8 cellular contexts compared by ENCODE assay signal in the genomic region with DNA sequence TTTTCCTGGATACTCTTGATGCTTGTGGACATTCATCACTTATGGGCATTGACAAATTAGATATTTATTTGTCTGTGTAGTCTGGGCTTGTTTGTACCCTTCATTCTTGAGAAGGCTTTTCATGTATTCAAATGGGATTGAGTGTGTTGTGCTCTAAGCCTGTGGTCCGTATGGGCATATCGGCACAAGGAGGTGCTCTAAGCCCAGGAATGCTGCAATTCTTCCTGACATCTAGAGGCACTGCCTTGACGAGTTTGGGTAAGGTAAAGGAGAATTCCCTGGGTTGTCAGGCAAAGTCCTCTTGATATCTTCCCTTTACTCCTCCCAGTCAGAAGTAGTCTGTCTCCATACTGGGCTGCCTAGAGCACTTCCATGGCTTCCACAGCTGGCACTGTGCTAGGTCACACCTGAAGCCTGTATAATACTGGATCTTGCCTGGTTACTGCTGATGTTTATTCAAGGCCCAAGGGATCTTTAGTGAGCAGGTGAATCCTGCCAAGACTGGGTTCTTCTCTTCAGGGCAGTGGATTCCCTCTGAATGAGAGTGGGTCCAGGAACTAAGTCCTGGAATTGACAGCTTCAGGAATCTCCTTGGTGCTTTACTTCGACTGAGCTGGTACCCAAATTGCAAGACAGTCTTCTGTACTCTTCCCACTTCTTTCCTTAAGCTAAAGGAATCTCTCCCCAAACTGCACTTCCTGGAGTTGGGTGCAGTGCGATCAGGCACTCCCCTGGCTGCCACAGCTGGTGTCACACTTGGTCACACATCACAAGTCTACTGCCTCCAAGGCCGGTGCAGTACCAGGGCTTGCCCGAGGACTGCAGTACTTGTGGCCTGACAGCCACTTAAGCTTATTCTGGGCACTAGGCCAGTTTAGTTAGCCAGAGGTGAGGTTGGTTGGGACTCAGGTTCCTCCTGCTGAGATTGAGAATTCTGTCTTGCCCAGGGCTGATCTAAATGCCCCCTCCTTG. TPM values are rescaled to one million over a fixed set of nuclear protein-coding genes. Genes with fewer than 3 reads are reported as not detected.
DNase-seq lines count a peak whose midpoint lies in the region; ATAC-seq, FAIRE-seq and TF ChIP-seq lines count a peak whose summit lies in the region.

No MANE protein-coding gene starts in this region.

- H3K4me2 ChIP-seq in MM.1S (ENCODE audit: low read depth, low read length) = no peak overlapping the region

- DNase-seq in GM13976 (ENCODE audit: low spot score) (peak; percentile 17), HK-2 (ENCODE audit: unreplicated experiment) (peak; percentile 55), bronchial epithelial cell (ENCODE audit: low read depth) (peak; percentile 23), ureter (ENCODE audit: low spot score) (peak; percentile 50), GM03348 (ENCODE audit: low spot score) (no peak), MM.1S (no peak)
- DNase-seq in activated T-cell treated with anti-CD3 and anti-CD28 coated beads, Interleukin-2, amount 50 U/mL, for 48 hours = no peak

- peak; percentile 6 for TF ChIP-seq CTCF in GM13976 (IDR thresholded peaks at IDR 0.05; ENCODE audit: borderline replicate concordance, control extremely low read depth, extremely low read depth, insufficient read depth, missing control alignments)
- peak; percentile 21 for TF ChIP-seq CTCF in bronchial epithelial cell (IDR thresholded peaks at IDR 0.05; ENCODE audit: insufficient read depth, low read length, severe bottlenecking)
- TF ChIP-seq CTCF in MM.1S (IDR thresholded peaks at IDR 0.05; ENCODE audit: low read length) = no peak

- H2AFZ ChIP-seq in MM.1S (ENCODE audit: low read length) = no peak overlapping the region

- no peaks in the 10 kb centered on the region for H3K27me3 ChIP-seq in bronchial epithelial cell (ENCODE audit: control insufficient read depth, insufficient read depth, low read length)
- no peaks in the 10 kb centered on the region for H3K27me3 ChIP-seq in MM.1S (replicated peaks; ENCODE audit: insufficient read depth, low read length)

- H3K4me3 ChIP-seq in bronchial epithelial cell (ENCODE audit: low read depth, low read length) (no peak overlapping the region), MM.1S (ENCODE audit: low read length) (no peak overlapping the region)

- no peak overlapping the region for H3K9ac ChIP-seq in MM.1S (ENCODE audit: low read length)

- H4K20me1 ChIP-seq in MM.1S (ENCODE audit: insufficient read depth, low read length) = no peaks in the 10 kb centered on the region

- H3K27ac ChIP-seq in MM.1S (ENCODE audit: low read length) = no peak overlapping the region

- H3K4me1 ChIP-seq in MM.1S (ENCODE audit: low read length) = peaks cover 7% of the 10 kb centered on the region

- H3K9me2 ChIP-seq in MM.1S (replicated peaks; ENCODE audit: insufficient read depth, low read length) = no peaks in the 10 kb centered on the region

- no peaks in the 10 kb centered on the region for H3F3A ChIP-seq in MM.1S (ENCODE audit: insufficient read depth, low read length)

- peaks cover 37% of the 10 kb centered on the region for H3K79me2 ChIP-seq in MM.1S (ENCODE audit: low read length)

- H3K9me3 ChIP-seq in MM.1S (replicated peaks; ENCODE audit: insufficient read depth, low read length) = no peaks in the 10 kb centered on the region

- H3K36me3 ChIP-seq in bronchial epithelial cell (ENCODE audit: control insufficient read depth, insufficient read depth, low read length) (peaks cover 1% of the 10 kb centered on the region), MM.1S (replicated peaks; ENCODE audit: insufficient read depth, low read length) (no peaks in the 10 kb centered on the region)

- peak; percentile 7 for FAIRE-seq in bronchial epithelial cell (lab: Jason Lieb, UNC)

- ATAC-seq in GM21529 (IDR thresholded peaks at IDR 0.05; ENCODE audit: unreplicated experiment) = peak; percentile 99

- in situ Hi-C loops in GM13976 (cut with MboI; ENCODE audit: low sequenced_read_pairs, unreplicated experiment) = no loop called here

RNA-seq across cellular contexts. Expression of a gene that starts 46.0 kb away (rescaled TPM):
- total RNA-seq in bronchial epithelial cell = 51.2 and 67.9 TPM in 2 replicates
- total RNA-seq in ureter = 37.7 TPM

Comparison
In these comparisons a context has a peak if more than half of its experiments do, and no peak if none do; other contexts are left out.
1. DNase-seq: peak in GM13976 (single experiment), HK-2 (single experiment), bronchial epithelial cell (single experiment) and ureter (single experiment); none in GM03348 (single experiment), MM.1S (single experiment) and activated T-cell treated with anti-CD3 and anti-CD28 coated beads, Interleukin-2, amount 50 U/mL, for 48 hours (0 of 2).